In genomic region chr6:69867075-69867911, GRCh38 we compare ENCODE assay signal across 1 cellular context.
TF ChIP-seq lines count a peak whose summit lies in the region.

No MANE protein-coding gene starts in this region.

TF ChIP-seq in HepG2, 621 proteins besides CTCF, POLR2A, EP300 and RAD21 (continued from another document and continues in another):
- TF ChIP-seq ZNF142 (CRISPR knock-in tag; IDR thresholded peaks at IDR 0.05) (no peak), FOXO4 (CRISPR knock-in tag; conservative IDR thresholded peaks at IDR 0.05) (no peak), E2F1 (CRISPR knock-in tag; IDR thresholded peaks at IDR 0.05) (no peak), JDP2 (CRISPR knock-in tag; IDR thresholded peaks at IDR 0.05; ENCODE audit: borderline replicate concordance) (no peak), ZNF510 (CRISPR knock-in tag; IDR thresholded peaks at IDR 0.05; ENCODE audit: low read depth) (no peak), KLF15 (CRISPR knock-in tag; IDR thresholded peaks at IDR 0.05; ENCODE audit: borderline replicate concordance) (no peak), KDM6A (CRISPR knock-in tag; IDR thresholded peaks at IDR 0.05; ENCODE audit: low read depth) (no peak), ZNF674 (CRISPR knock-in tag; IDR thresholded peaks at IDR 0.05; ENCODE audit: low read depth) (no peak), ZNF557 (CRISPR knock-in tag; IDR thresholded peaks at IDR 0.05) (no peak), TCF7 (IDR thresholded peaks at IDR 0.05; ENCODE audit: low read depth) (no peak), NR2F1 (CRISPR knock-in tag; IDR thresholded peaks at IDR 0.05) (no peak), SATB2 (CRISPR knock-in tag; IDR thresholded peaks at IDR 0.05) (no peak), BATF2 (CRISPR knock-in tag; IDR thresholded peaks at IDR 0.05) (no peak), ZNF101 (CRISPR knock-in tag; IDR thresholded peaks at IDR 0.05; ENCODE audit: borderline replicate concordance, low read depth) (no peak), DDIT3 (CRISPR knock-in tag; IDR thresholded peaks at IDR 0.05) (no peak), ZSCAN5A (CRISPR knock-in tag; IDR thresholded peaks at IDR 0.05; ENCODE audit: borderline replicate concordance) (no peak), ZNF280B (CRISPR knock-in tag; IDR thresholded peaks at IDR 0.05; ENCODE audit: borderline replicate concordance) (no peak), MAFF (IDR thresholded peaks at IDR 0.05; ENCODE audit: low read depth, low read length) (no peak), ZFY (CRISPR knock-in tag; IDR thresholded peaks at IDR 0.05) (peak; percentile 23; the same call in 1 of the 2 replicates), ZBTB37 (CRISPR knock-in tag; IDR thresholded peaks at IDR 0.05) (no peak), ZBTB10 (CRISPR knock-in tag; IDR thresholded peaks at IDR 0.05; ENCODE audit: borderline replicate concordance) (no peak), ZNF230 (CRISPR knock-in tag; IDR thresholded peaks at IDR 0.05) (no peak), SP140L (CRISPR knock-in tag; IDR thresholded peaks at IDR 0.05; ENCODE audit: borderline replicate concordance) (no peak), RNF219 (CRISPR knock-in tag; IDR thresholded peaks at IDR 0.05) (no peak), SALL2 (CRISPR knock-in tag; IDR thresholded peaks at IDR 0.05) (no peak), KLF13 (CRISPR knock-in tag; IDR thresholded peaks at IDR 0.05) (no peak), ZNF180 (CRISPR knock-in tag; IDR thresholded peaks at IDR 0.05; ENCODE audit: borderline replicate concordance, low read depth) (no peak), U2AF2 (IDR thresholded peaks at IDR 0.05; ENCODE audit: low read depth, low read length) (no peak), MED8 (CRISPR knock-in tag; IDR thresholded peaks at IDR 0.05; ENCODE audit: insufficient replicate concordance) (no peak), RFX1 (IDR thresholded peaks at IDR 0.05) (no peak), THAP8 (CRISPR knock-in tag; IDR thresholded peaks at IDR 0.05; ENCODE audit: borderline replicate concordance) (no peak), SMARCE1 (IDR thresholded peaks at IDR 0.05; ENCODE audit: borderline replicate concordance) (no peak), SKI (IDR thresholded peaks at IDR 0.05; ENCODE audit: partially characterized antibody) (peak; percentile 45), ZNF775 (CRISPR knock-in tag; IDR thresholded peaks at IDR 0.05; ENCODE audit: borderline replicate concordance) (no peak), ZNF766 (CRISPR knock-in tag; IDR thresholded peaks at IDR 0.05; ENCODE audit: borderline replicate concordance) (no peak), AGO1 (IDR thresholded peaks at IDR 0.05; ENCODE audit: low read depth, low read length, poor library complexity, severe bottlenecking) (no peak), ZNF691 (CRISPR knock-in tag; IDR thresholded peaks at IDR 0.05; ENCODE audit: borderline replicate concordance, low read depth) (no peak), ZNF274 (CRISPR knock-in tag; IDR thresholded peaks at IDR 0.05) (0 out of 2 replicates have a peak, but pooled peaks have one; percentile 31), ZNF552 (CRISPR knock-in tag; IDR thresholded peaks at IDR 0.05; ENCODE audit: borderline replicate concordance) (no peak), SMAD1 (CRISPR knock-in tag; IDR thresholded peaks at IDR 0.05; ENCODE audit: borderline replicate concordance, low read depth) (no peak)
